Comparison of ENCODE assay signal across 1 cellular context in the genomic region with DNA sequence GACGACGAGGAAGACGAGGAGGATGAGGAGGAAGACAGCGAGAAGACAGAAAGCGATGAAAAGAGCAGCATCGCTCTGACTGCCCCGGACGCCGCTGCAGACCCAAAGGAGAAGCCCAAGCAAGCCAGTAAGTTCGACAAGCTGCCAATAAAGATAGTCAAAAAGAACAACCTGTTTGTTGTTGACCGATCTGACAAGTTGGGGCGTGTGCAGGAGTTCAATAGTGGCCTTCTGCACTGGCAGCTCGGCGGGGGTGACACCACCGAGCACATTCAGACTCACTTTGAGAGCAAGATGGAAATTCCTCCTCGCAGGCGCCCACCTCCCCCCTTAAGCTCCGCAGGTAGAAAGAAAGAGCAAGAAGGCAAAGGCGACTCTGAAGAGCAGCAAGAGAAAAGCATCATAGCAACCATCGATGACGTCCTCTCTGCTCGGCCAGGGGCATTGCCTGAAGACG.
TF ChIP-seq lines count a peak whose summit lies in the region.

No MANE protein-coding gene starts in this region.

TF ChIP-seq in WTC11, 78 proteins besides CTCF, POLR2A, EP300 and RAD21 (continued from another document):
- TF ChIP-seq, protein P1, sequence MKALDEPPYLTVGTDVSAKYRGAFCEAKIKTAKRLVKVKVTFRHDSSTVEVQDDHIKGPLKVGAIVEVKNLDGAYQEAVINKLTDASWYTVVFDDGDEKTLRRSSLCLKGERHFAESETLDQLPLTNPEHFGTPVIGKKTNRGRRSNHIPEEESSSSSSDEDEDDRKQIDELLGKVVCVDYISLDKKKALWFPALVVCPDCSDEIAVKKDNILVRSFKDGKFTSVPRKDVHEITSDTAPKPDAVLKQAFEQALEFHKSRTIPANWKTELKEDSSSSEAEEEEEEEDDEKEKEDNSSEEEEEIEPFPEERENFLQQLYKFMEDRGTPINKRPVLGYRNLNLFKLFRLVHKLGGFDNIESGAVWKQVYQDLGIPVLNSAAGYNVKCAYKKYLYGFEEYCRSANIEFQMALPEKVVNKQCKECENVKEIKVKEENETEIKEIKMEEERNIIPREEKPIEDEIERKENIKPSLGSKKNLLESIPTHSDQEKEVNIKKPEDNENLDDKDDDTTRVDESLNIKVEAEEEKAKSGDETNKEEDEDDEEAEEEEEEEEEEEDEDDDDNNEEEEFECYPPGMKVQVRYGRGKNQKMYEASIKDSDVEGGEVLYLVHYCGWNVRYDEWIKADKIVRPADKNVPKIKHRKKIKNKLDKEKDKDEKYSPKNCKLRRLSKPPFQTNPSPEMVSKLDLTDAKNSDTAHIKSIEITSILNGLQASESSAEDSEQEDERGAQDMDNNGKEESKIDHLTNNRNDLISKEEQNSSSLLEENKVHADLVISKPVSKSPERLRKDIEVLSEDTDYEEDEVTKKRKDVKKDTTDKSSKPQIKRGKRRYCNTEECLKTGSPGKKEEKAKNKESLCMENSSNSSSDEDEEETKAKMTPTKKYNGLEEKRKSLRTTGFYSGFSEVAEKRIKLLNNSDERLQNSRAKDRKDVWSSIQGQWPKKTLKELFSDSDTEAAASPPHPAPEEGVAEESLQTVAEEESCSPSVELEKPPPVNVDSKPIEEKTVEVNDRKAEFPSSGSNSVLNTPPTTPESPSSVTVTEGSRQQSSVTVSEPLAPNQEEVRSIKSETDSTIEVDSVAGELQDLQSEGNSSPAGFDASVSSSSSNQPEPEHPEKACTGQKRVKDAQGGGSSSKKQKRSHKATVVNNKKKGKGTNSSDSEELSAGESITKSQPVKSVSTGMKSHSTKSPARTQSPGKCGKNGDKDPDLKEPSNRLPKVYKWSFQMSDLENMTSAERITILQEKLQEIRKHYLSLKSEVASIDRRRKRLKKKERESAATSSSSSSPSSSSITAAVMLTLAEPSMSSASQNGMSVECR (CRISPR knock-in tag; IDR thresholded peaks at IDR 0.05; ENCODE audit: borderline replicate concordance) = no peak
- TF ChIP-seq, protein P2, sequence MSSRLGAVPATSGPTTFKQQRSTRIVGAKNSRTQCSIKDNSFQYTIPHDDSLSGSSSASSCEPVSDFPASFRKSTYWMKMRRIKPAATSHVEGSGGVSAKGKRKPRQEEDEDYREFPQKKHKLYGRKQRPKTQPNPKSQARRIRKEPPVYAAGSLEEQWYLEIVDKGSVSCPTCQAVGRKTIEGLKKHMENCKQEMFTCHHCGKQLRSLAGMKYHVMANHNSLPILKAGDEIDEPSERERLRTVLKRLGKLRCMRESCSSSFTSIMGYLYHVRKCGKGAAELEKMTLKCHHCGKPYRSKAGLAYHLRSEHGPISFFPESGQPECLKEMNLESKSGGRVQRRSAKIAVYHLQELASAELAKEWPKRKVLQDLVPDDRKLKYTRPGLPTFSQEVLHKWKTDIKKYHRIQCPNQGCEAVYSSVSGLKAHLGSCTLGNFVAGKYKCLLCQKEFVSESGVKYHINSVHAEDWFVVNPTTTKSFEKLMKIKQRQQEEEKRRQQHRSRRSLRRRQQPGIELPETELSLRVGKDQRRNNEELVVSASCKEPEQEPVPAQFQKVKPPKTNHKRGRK (CRISPR knock-in tag; IDR thresholded peaks at IDR 0.05; ENCODE audit: borderline replicate concordance) = no peak
- no peak for TF ChIP-seq ZNF263 (CRISPR knock-in tag; IDR thresholded peaks at IDR 0.05; ENCODE audit: low read depth)
- TF ChIP-seq CREM (CRISPR knock-in tag; IDR thresholded peaks at IDR 0.05) = no peak
- TF ChIP-seq USF1 (CRISPR knock-in tag; IDR thresholded peaks at IDR 0.05) = no peak
- TF ChIP-seq ZMAT4 (CRISPR knock-in tag; IDR thresholded peaks at IDR 0.05) = no peak
- no peak for TF ChIP-seq ZSCAN18 (CRISPR knock-in tag; IDR thresholded peaks at IDR 0.05)
- no peak for TF ChIP-seq ZNF138 (CRISPR knock-in tag; conservative IDR thresholded peaks at IDR 0.05)
- TF ChIP-seq FOXP4 (CRISPR knock-in tag; IDR thresholded peaks at IDR 0.05) = no peak
- no peak for TF ChIP-seq ATF6 (CRISPR knock-in tag; IDR thresholded peaks at IDR 0.05)
- TF ChIP-seq, protein P3, sequence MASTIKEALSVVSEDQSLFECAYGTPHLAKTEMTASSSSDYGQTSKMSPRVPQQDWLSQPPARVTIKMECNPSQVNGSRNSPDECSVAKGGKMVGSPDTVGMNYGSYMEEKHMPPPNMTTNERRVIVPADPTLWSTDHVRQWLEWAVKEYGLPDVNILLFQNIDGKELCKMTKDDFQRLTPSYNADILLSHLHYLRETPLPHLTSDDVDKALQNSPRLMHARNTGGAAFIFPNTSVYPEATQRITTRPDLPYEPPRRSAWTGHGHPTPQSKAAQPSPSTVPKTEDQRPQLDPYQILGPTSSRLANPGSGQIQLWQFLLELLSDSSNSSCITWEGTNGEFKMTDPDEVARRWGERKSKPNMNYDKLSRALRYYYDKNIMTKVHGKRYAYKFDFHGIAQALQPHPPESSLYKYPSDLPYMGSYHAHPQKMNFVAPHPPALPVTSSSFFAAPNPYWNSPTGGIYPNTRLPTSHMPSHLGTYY (CRISPR knock-in tag; IDR thresholded peaks at IDR 0.05) = no peak
- TF ChIP-seq, protein P4, sequence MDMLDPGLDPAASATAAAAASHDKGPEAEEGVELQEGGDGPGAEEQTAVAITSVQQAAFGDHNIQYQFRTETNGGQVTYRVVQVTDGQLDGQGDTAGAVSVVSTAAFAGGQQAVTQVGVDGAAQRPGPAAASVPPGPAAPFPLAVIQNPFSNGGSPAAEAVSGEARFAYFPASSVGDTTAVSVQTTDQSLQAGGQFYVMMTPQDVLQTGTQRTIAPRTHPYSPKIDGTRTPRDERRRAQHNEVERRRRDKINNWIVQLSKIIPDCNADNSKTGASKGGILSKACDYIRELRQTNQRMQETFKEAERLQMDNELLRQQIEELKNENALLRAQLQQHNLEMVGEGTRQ (CRISPR knock-in tag; IDR thresholded peaks at IDR 0.05) = no peak
- no peak for TF ChIP-seq GTF2I (CRISPR knock-in tag; conservative IDR thresholded peaks at IDR 0.05)
- TF ChIP-seq, protein P5, sequence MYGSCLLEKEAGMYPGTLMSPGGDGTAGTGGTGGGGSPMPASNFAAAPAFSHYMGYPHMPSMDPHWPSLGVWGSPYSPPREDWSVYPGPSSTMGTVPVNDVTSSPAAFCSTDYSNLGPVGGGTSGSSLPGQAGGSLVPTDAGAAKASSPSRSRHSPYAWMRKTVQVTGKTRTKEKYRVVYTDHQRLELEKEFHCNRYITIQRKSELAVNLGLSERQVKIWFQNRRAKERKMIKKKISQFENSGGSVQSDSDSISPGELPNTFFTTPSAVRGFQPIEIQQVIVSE (CRISPR knock-in tag; IDR thresholded peaks at IDR 0.05; ENCODE audit: borderline replicate concordance) = no peak
TF ChIP-seq in WTC11: peak in this region for 0.
